ENCODE assay signal across 8 cellular contexts in the genomic region with DNA sequence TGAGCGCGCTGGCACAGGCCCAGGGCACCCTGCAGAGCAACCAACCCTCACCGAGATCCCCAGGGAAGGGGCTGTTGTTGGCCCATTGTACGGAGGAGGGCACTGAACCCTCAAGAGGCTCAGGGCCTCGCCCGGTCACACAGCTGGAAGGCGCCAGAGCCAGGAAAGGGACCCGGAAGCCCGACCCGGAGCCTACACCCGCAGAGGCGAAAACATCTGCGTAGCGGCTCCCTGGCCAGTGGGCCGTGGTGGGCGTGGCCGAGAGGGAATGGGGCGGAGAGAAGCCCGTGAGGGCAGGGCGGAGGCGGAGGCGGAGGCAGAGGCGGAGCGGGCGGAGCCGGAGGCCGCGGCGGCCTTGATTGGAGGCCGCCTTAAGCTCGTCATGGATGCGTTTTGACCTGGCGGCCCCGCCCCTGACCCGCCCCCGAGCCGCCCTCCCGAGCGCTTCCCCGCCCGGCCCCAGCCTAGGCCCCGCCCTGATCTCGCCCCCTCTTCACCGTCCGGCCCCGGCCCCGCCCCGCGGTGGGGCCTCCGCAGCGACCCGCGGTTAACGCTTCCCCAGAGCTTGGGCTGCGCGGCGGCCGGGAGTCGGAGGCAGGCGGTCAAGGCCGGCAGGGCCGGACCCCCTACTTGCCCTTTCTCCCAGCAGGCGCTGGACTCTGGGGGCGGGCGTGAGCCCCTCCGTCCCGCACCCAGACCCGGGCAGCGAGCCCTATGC. TPM values are rescaled to one million over a fixed set of nuclear protein-coding genes. Genes with fewer than 3 reads are reported as not detected.
DNase-seq lines count a peak whose midpoint lies in the region; ATAC-seq and TF ChIP-seq lines count a peak whose summit lies in the region.

No MANE protein-coding gene starts in this region.

- peaks cover 5% of the 10 kb centered on the region for H3K27me3 Mint-ChIP-seq in type B pancreatic cell

- H3K27me3 ChIP-seq in adipocyte (replicated peaks; ENCODE audit: control insufficient read depth, insufficient read depth, low read length) (no peaks in the 10 kb centered on the region), heart left ventricle (no peaks in the 10 kb centered on the region)

- TF ChIP-seq CTCF in GM12875 (IDR thresholded peaks at IDR 0.05; ENCODE audit: borderline replicate concordance, insufficient read depth, low read depth, low read length) (no peak), heart left ventricle (IDR thresholded peaks at IDR 0.05) (no peak), type B pancreatic cell (conservative IDR thresholded peaks at IDR 0.05) (no peak)

- TF ChIP-seq POLR2A in heart left ventricle (IDR thresholded peaks at IDR 0.05), result peak; percentile 71 to 93

- ATAC-seq in HG02763 (IDR thresholded peaks at IDR 0.05; ENCODE audit: unreplicated experiment) (peak; percentile 78), heart left ventricle (peak; percentile 89 to 94 (median 92))

- peak overlapping the region; percentile 14 to 96 (median 92) for H3K27ac ChIP-seq in heart left ventricle

- H3K4me1 ChIP-seq in adipocyte (ENCODE audit: control insufficient read depth, insufficient read depth, low read length) (peaks cover 19% of the 10 kb centered on the region), heart left ventricle (peaks cover 4 to 50% (median 23%) of the 10 kb centered on the region in 12 donors)

- no peaks in the 10 kb centered on the region for H3K9me3 ChIP-seq in adipocyte (ENCODE audit: control insufficient read depth, low read length)
- no peaks in the 10 kb centered on the region for H3K9me3 ChIP-seq in heart left ventricle

- peak overlapping the region; percentile 79 for H3K9ac ChIP-seq in adipocyte (ENCODE audit: low read length)

- peak overlapping the region; percentile 89 for H3K4me3 Mint-ChIP-seq in type B pancreatic cell

- H3K27ac Mint-ChIP-seq in type B pancreatic cell, result peak overlapping the region; percentile 63

- no peaks in the 10 kb centered on the region for H3K9me3 Mint-ChIP-seq in type B pancreatic cell

- peak overlapping the region; percentile 31 for H3K4me3 ChIP-seq in GM12875 (ENCODE audit: low read depth, low read length)
- peak overlapping the region; percentile 86 for H3K4me3 ChIP-seq in adipocyte (ENCODE audit: low read length)
- peak overlapping the region; percentile 31 to 97 (median 78) for H3K4me3 ChIP-seq in heart left ventricle

- peaks cover 9% of the 10 kb centered on the region for H3K36me3 ChIP-seq in adipocyte (ENCODE audit: control insufficient read depth, insufficient read depth, low read length, severe bottlenecking)
- H3K36me3 ChIP-seq in heart left ventricle, result peaks cover 0 to 18% (median 13%) of the 10 kb centered on the region in 9 donors

- intact Hi-C loops in heart left ventricle (cut with DNase I) (loop anchor here in 9 of 10 donors (5.0 to 10.0 kb wide), 9 partner anchors 127 to 492 kb away; a partner anchor contains a TSS), posterior cingulate gyrus (cut with DNase I) (no loop called here)

- 1 to 2% (median 1%) methylated on average over 24 to 69 of the region's 69 CpGs for WGBS in heart left ventricle, 4 donors

- peaks cover 22% of the 10 kb centered on the region for H3K4me1 Mint-ChIP-seq in type B pancreatic cell (ENCODE audit: unreplicated experiment)

- DNase-seq in NCI-H1417 (lab: John Stamatoyannopoulos, UW) (peak; percentile 94 to 98 (median 98)), SW 1271 (lab: John Stamatoyannopoulos, UW) (peak; percentile 85 to 96), adipocyte (ENCODE audit: low read depth) (peak; percentile 99), heart left ventricle (peak; percentile 96 to 100 (median 97)), posterior cingulate gyrus (peak; percentile 92 to 99 (median 96)), type B pancreatic cell (ENCODE audit: extremely low spot score, unreplicated experiment) (peak; percentile 96)

- peaks cover 7% of the 10 kb centered on the region for H3K36me3 Mint-ChIP-seq in type B pancreatic cell

RNA-seq across cellular contexts. Expression of a gene that starts 2.1 kb away (rescaled TPM):
- total RNA-seq in heart left ventricle, result 10 to 100 TPM in 1 of 9 donors, 1 to 10 TPM in 8; 7.2 to 10.5 (median 8.7) TPM
- polyA plus RNA-seq in heart left ventricle, result 10 to 100 TPM in 1 of 2 donors, 1 to 10 TPM in 1; 7.1 to 10.2 TPM
- 8.4 and 14.6 TPM in 2 replicates for total RNA-seq in type B pancreatic cell (ENCODE audit: low replicate concordance)

RNA-seq across cellular contexts. Expression of a gene that starts 10.5 kb away (rescaled TPM):
- total RNA-seq in heart left ventricle (10 to 100 TPM; 14.9 to 46.9 (median 19.2) TPM), type B pancreatic cell (ENCODE audit: low replicate concordance) (42.8 and 49.6 TPM in 2 replicates)
- 10 to 100 TPM; 23.6 to 25.3 TPM for polyA plus RNA-seq in heart left ventricle

RNA-seq across cellular contexts. Expression of a gene that starts 22.7 kb away (rescaled TPM):
- 1 to 10 TPM in 8 of 9 donors, under 1 TPM in 1; 0.67 to 6.0 (median 1.9) TPM for total RNA-seq in heart left ventricle
- 1 to 10 TPM; 2.0 to 4.7 TPM for polyA plus RNA-seq in heart left ventricle
- 8.8 and 21.2 TPM in 2 replicates for total RNA-seq in type B pancreatic cell (ENCODE audit: low replicate concordance)

Comparison
In these comparisons a context has a peak if more than half of its experiments do, and no peak if none do; other contexts are left out.
1. Peak in every context shown above with its lines: DNase-seq, ATAC-seq, H3K4me3 ChIP-seq and H3K27ac ChIP-seq.
2. H3K4me3 ChIP-seq: peak in every context shown above with its lines; median percentile 86 in adipocyte; 78 in heart left ventricle; 31 in GM12875.